In genomic region chr12:122729583-122730214, GRCh38 we compare ENCODE assay signal across 18 cellular contexts. TPM values are rescaled to one million over a fixed set of nuclear protein-coding genes. Genes with fewer than 3 reads are reported as not detected.
DNase-seq lines count a peak whose midpoint lies in the region; ATAC-seq and TF ChIP-seq lines count a peak whose summit lies in the region.
"Had no signal": no experiment of that assay in that cellular context is flagged by ENCODE, and none has a peak within 500 bp of the region (broad histone marks: within the 10 kb centered on the region; RNA-seq: fewer than 3 reads in every experiment).

No MANE protein-coding gene starts in this region.

- CTCF ChIA-PET in activated CD4-positive, alpha-beta T cell treated with anti-CD3 and anti-CD28 coated beads, Interleukin-2, amount 10 ng/mL, durations not matched to agents 7 days and 5 days (lab: Charles Lee): interaction anchor here (1.1 kb wide), 1 partner anchor 7 kb away, joined by 3 read pairs; no protein-coding TSS in a partner anchor
- CTCF ChIA-PET in PC-3 (lab: Charles Lee): no interaction called here

- peaks cover 52% of the 10 kb centered on the region for H3K4me1 ChIP-seq in PC-3 (ENCODE audit: insufficient read depth, low read length)
- peaks cover 50% of the 10 kb centered on the region for H3K4me1 ChIP-seq in parathyroid adenoma
- peaks cover 0 to 43% (median 4%) of the 10 kb centered on the region in 3 donors for H3K4me1 ChIP-seq in esophagus squamous epithelium
- H3K4me1 ChIP-seq: right atrium auricular region had no signal

- H3K79me2 ChIP-seq in PC-3 (ENCODE audit: low read length): peaks cover 24% of the 10 kb centered on the region
- H3K79me2 ChIP-seq in parathyroid adenoma: peaks cover 21% of the 10 kb centered on the region

- no peaks in the 10 kb centered on the region for H3K27me3 Mint-ChIP-seq in activated CD4-positive, alpha-beta T cell treated with anti-CD3 and anti-CD28 coated beads, Interleukin-2, amount 10 ng/mL, durations not matched to agents 7 days and 5 days

- H3K4me3 Mint-ChIP-seq in activated CD4-positive, alpha-beta T cell treated with anti-CD3 and anti-CD28 coated beads, Interleukin-2, amount 10 ng/mL, durations not matched to agents 7 days and 5 days: peak overlapping the region; percentile 41

- 92 to 93% methylated on average over 10 to 18 of the region's 27 CpGs for whole genome bisulfite sequencing in esophagus squamous epithelium, 2 donors

- H2AFZ ChIP-seq in PC-3 (ENCODE audit: low read length) (peak overlapping the region; percentile 91), parathyroid adenoma (peak overlapping the region; percentile 90)

- no peaks in the 10 kb centered on the region for H3F3A ChIP-seq in PC-3 (ENCODE audit: low read length, unreplicated experiment)

- H3K9ac ChIP-seq in PC-3 (ENCODE audit: low read length): peak overlapping the region; percentile 69
- H3K9ac ChIP-seq in parathyroid adenoma: peak overlapping the region; percentile 74

- H3K27me3 ChIP-seq in PC-3 (ENCODE audit: low read length): no peaks in the 10 kb centered on the region
- H3K27me3 ChIP-seq in brain microvascular endothelial cell (replicated peaks): no peaks in the 10 kb centered on the region
- H3K27me3 ChIP-seq in parathyroid adenoma (ENCODE audit: control insufficient read depth, insufficient read depth, low read length): no peaks in the 10 kb centered on the region
- H3K27me3 ChIP-seq in esophagus squamous epithelium: peaks cover 0 to 4% (median 0%) of the 10 kb centered on the region in 4 donors
- H3K27me3 ChIP-seq: right atrium auricular region had no signal

- in situ Hi-C loops in brain microvascular endothelial cell (cut with HindIII; ENCODE audit: low pct_ligation_motif_present, low sequenced_read_pairs): no loop called here
- in situ Hi-C loops in GM13977 (cut with MboI; ENCODE audit: low pct_unique_long_range_greater_than_20kb, low sequenced_read_pairs, unreplicated experiment): no loop called here

- H3K9me3 Mint-ChIP-seq in activated CD4-positive, alpha-beta T cell treated with anti-CD3 and anti-CD28 coated beads, Interleukin-2, amount 10 ng/mL, durations not matched to agents 7 days and 5 days: peaks cover 2% of the 10 kb centered on the region

- peak overlapping the region; percentile 69 for H3K4me3 ChIP-seq in PC-3 (ENCODE audit: low read length)
- peak overlapping the region; percentile 48 for H3K4me3 ChIP-seq in brain microvascular endothelial cell (ENCODE audit: low read depth, low read length)
- peak overlapping the region; percentile 98 for H3K4me3 ChIP-seq in parathyroid adenoma (ENCODE audit: low read depth, low read length)
- H3K4me3 ChIP-seq in esophagus squamous epithelium: no peak overlapping the region

- no peak; the same call in 1 of the 2 replicates for ATAC-seq in PC-3
- ATAC-seq: left colon had no signal

- H3K9me3 ChIP-seq in PC-3 (ENCODE audit: low read length): no peaks in the 10 kb centered on the region
- no peaks in the 10 kb centered on the region for H3K9me3 ChIP-seq in parathyroid adenoma (ENCODE audit: control insufficient read depth, low read length)
- H3K9me3 ChIP-seq in esophagus squamous epithelium: no peaks in the 10 kb centered on the region
- H3K9me3 ChIP-seq: right atrium auricular region had no signal

- peak overlapping the region; percentile 81 for H3K27ac Mint-ChIP-seq in activated CD4-positive, alpha-beta T cell treated with anti-CD3 and anti-CD28 coated beads, Interleukin-2, amount 10 ng/mL, durations not matched to agents 7 days and 5 days

- no peaks in the 10 kb centered on the region for H3K9me2 ChIP-seq in PC-3 (replicated peaks; ENCODE audit: low read length)

- no peaks in the 10 kb centered on the region for H3K36me3 Mint-ChIP-seq in activated CD4-positive, alpha-beta T cell treated with anti-CD3 and anti-CD28 coated beads, Interleukin-2, amount 10 ng/mL, durations not matched to agents 7 days and 5 days (ENCODE audit: low read depth)

- peak overlapping the region; percentile 82 for H3K4me2 ChIP-seq in PC-3 (ENCODE audit: low read length)
- H3K4me2 ChIP-seq in parathyroid adenoma (ENCODE audit: low read length): peak overlapping the region; percentile 80

- BruUV-seq in PC-3 (replicated peaks; lab: Mats Ljungman, UMichigan): no TSS peak

- TF ChIP-seq POLR2A in esophagus squamous epithelium (IDR thresholded peaks at IDR 0.05): no peak

- POLR2A ChIA-PET in activated CD4-positive, alpha-beta T cell treated with anti-CD3 and anti-CD28 coated beads, Interleukin-2, amount 10 ng/mL, durations not matched to agents 7 days and 5 days (lab: Charles Lee): no interaction called here
- POLR2A ChIA-PET in PC-3 (lab: Charles Lee; ENCODE audit: unreplicated experiment): no interaction called here

- TF ChIP-seq CTCF in PC-3 (conservative IDR thresholded peaks at IDR 0.05; ENCODE audit: low read depth, low read length): no peak
- TF ChIP-seq CTCF in brain microvascular endothelial cell (IDR thresholded peaks at IDR 0.05; ENCODE audit: low read depth, low read length, missing control alignments): no peak
- no peak for TF ChIP-seq CTCF in parathyroid adenoma (IDR thresholded peaks at IDR 0.05)
- TF ChIP-seq CTCF in esophagus squamous epithelium (IDR thresholded peaks at IDR 0.05): no peak
- TF ChIP-seq CTCF in GM13977 (IDR thresholded peaks at IDR 0.05; ENCODE audit: extremely low read depth, insufficient read depth, missing control alignments): no peak

- H4K20me1 ChIP-seq in PC-3 (ENCODE audit: low read length): no peaks in the 10 kb centered on the region

- H3K27ac ChIP-seq in PC-3 (ENCODE audit: low read length) (peak overlapping the region; percentile 58; the same call in 1 of the 2 replicates), brain microvascular endothelial cell (no peak overlapping the region), parathyroid adenoma (peak overlapping the region; percentile 99), esophagus squamous epithelium (no peak overlapping the region)
- H3K27ac ChIP-seq: right atrium auricular region had no signal

- intact Hi-C loops in PC-3 (cut with micrococcal nuclease) (loop anchor here (5.0 kb wide), 2 partner anchors 52 to 92 kb away; no protein-coding TSS in a partner anchor), esophagus squamous epithelium (cut with DNase I) (no loop called here)

- H3K36me3 ChIP-seq in PC-3 (ENCODE audit: low read depth, low read length) (no peaks in the 10 kb centered on the region), brain microvascular endothelial cell (replicated peaks) (no peaks in the 10 kb centered on the region), parathyroid adenoma (ENCODE audit: control insufficient read depth, insufficient read depth, low read length) (no peaks in the 10 kb centered on the region), esophagus squamous epithelium (no peaks in the 10 kb centered on the region)
- H3K36me3 ChIP-seq: right atrium auricular region had no signal

- no peak for DNase-seq in activated CD4-positive, alpha-beta T cell treated with anti-CD3 and anti-CD28 coated beads, Interleukin-2, amount 10 ng/mL, durations not matched to agents 7 days and 5 days
- no peak for DNase-seq in activated CD4-positive, alpha-beta T cell treated with anti-CD3 and anti-CD28 coated beads for 1 hour
- DNase-seq in PC-3 (no peak), brain microvascular endothelial cell (no peak), esophagus squamous epithelium (lab: John Stamatoyannopoulos, UW) (no peak), GM13977 (ENCODE audit: low spot score) (no peak), SK-N-DZ (ENCODE audit: low spot score) (no peak)
- DNase-seq: anterior cingulate cortex, GOT3, hippocampal formation, left colon, NCI-H2081 treated with DMSO at 0.1 percent for 48 hours, T1000 had no signal

- peaks cover 80% of the 10 kb centered on the region for H3K4me1 Mint-ChIP-seq in activated CD4-positive, alpha-beta T cell treated with anti-CD3 and anti-CD28 coated beads, Interleukin-2, amount 10 ng/mL, durations not matched to agents 7 days and 5 days

RNA-seq across cellular contexts. Expression of gene HCAR1, which starts 0.9 kb away (rescaled TPM):
- total RNA-seq in activated CD4-positive, alpha-beta T cell treated with anti-CD3 and anti-CD28 coated beads, Interleukin-2, amount 10 ng/mL, durations not matched to agents 7 days and 5 days: under 1 TPM; 0.17 to 0.37 TPM
- total RNA-seq in PC-3 (2014; rRNA removed): 4.0 and 4.7 TPM in 2 replicates
- under 1 TPM in 1 of 4 donors, not detected in 3; 0.23 TPM for total RNA-seq in esophagus squamous epithelium
- 0.07 TPM in 1 of 2 replicates, not detected in the other for polyA plus RNA-seq in SK-N-DZ (2014; cell fraction: cytosol; rRNA removed)
- not detected in 2 replicates for polyA plus RNA-seq in SK-N-DZ (2014; cell fraction: nucleus; rRNA removed)

RNA-seq across cellular contexts. Expression of gene HCAR3, which starts 13.1 kb away (rescaled TPM):
- not detected for total RNA-seq in activated CD4-positive, alpha-beta T cell treated with anti-CD3 and anti-CD28 coated beads, Interleukin-2, amount 10 ng/mL, durations not matched to agents 7 days and 5 days
- total RNA-seq in PC-3 (2014; rRNA removed) (not detected in 2 replicates), esophagus squamous epithelium (10 to 100 TPM in 2 of 4 donors, 1 to 10 TPM in 2; 4.7 to 18.8 (median 10.5) TPM)
- not detected in 2 replicates for polyA plus RNA-seq in SK-N-DZ (2014; cell fraction: cytosol; rRNA removed)
- polyA plus RNA-seq in SK-N-DZ (2014; cell fraction: nucleus; rRNA removed): not detected in 2 replicates
- total RNA-seq: activated CD8-positive, alpha-beta memory T cell treated with anti-CD3 and anti-CD28 coated beads for 36 hours; right atrium auricular region had no signal
- polyA plus RNA-seq: AG04450, fibroblast of lung had no signal

RNA-seq across cellular contexts. Expression of gene DENR, which starts 22.9 kb away (rescaled TPM):
- 10 to 100 TPM; 52.7 to 53.9 TPM for total RNA-seq in activated CD4-positive, alpha-beta T cell treated with anti-CD3 and anti-CD28 coated beads, Interleukin-2, amount 10 ng/mL, durations not matched to agents 7 days and 5 days
- total RNA-seq in PC-3 (2014; rRNA removed) (83.3 and 91.9 TPM in 2 replicates), esophagus squamous epithelium (10 to 100 TPM; 23.3 to 40.1 (median 32.3) TPM)
- 62.0 and 65.0 TPM in 2 replicates for polyA plus RNA-seq in SK-N-DZ (2014; cell fraction: cytosol; rRNA removed)
- 21.3 and 23.8 TPM in 2 replicates for polyA plus RNA-seq in SK-N-DZ (2014; cell fraction: nucleus; rRNA removed)

RNA-seq across cellular contexts. Expression of gene HCAR2, which starts 26.5 kb away (rescaled TPM):
- not detected for total RNA-seq in activated CD4-positive, alpha-beta T cell treated with anti-CD3 and anti-CD28 coated beads, Interleukin-2, amount 10 ng/mL, durations not matched to agents 7 days and 5 days
- total RNA-seq in PC-3 (2014; rRNA removed) (0.17 TPM in 1 of 2 replicates, not detected in the other), esophagus squamous epithelium (10 to 100 TPM; 12.0 to 24.1 (median 17.7) TPM)
- polyA plus RNA-seq in SK-N-DZ (2014; cell fraction: cytosol; rRNA removed): not detected in 2 replicates
- polyA plus RNA-seq in SK-N-DZ (2014; cell fraction: nucleus; rRNA removed): not detected in 2 replicates
- total RNA-seq: activated CD8-positive, alpha-beta memory T cell treated with anti-CD3 and anti-CD28 coated beads for 36 hours had no signal
- polyA plus RNA-seq: AG04450, fibroblast of lung had no signal

RNA-seq across cellular contexts. Expression of gene CCDC62, which starts 44.7 kb away (rescaled TPM):
- total RNA-seq in activated CD4-positive, alpha-beta T cell treated with anti-CD3 and anti-CD28 coated beads, Interleukin-2, amount 10 ng/mL, durations not matched to agents 7 days and 5 days: under 1 TPM; 0.52 to 0.89 TPM
- total RNA-seq in PC-3 (2014; rRNA removed) (0.47 and 0.58 TPM in 2 replicates), esophagus squamous epithelium (under 1 TPM in 2 of 4 donors, not detected in 2; 0.13 to 0.76 TPM)
- polyA plus RNA-seq in SK-N-DZ (2014; cell fraction: cytosol; rRNA removed): 0.41 and 0.47 TPM in 2 replicates
- 0.93 and 1.4 TPM in 2 replicates for polyA plus RNA-seq in SK-N-DZ (2014; cell fraction: nucleus; rRNA removed)

Comparison
In these comparisons a context has a peak if more than half of its experiments do, and no peak if none do; other contexts are left out.
1. H3K27ac ChIP-seq: peak in PC-3 (single experiment) and parathyroid adenoma (single experiment); none in brain microvascular endothelial cell (single experiment) and esophagus squamous epithelium (0 of 4).
2. H3K4me3 ChIP-seq: peak in PC-3 (single experiment), brain microvascular endothelial cell (single experiment) and parathyroid adenoma (single experiment); none in esophagus squamous epithelium (0 of 4).